9 cellular contexts compared by ENCODE assay signal in the genomic region with DNA sequence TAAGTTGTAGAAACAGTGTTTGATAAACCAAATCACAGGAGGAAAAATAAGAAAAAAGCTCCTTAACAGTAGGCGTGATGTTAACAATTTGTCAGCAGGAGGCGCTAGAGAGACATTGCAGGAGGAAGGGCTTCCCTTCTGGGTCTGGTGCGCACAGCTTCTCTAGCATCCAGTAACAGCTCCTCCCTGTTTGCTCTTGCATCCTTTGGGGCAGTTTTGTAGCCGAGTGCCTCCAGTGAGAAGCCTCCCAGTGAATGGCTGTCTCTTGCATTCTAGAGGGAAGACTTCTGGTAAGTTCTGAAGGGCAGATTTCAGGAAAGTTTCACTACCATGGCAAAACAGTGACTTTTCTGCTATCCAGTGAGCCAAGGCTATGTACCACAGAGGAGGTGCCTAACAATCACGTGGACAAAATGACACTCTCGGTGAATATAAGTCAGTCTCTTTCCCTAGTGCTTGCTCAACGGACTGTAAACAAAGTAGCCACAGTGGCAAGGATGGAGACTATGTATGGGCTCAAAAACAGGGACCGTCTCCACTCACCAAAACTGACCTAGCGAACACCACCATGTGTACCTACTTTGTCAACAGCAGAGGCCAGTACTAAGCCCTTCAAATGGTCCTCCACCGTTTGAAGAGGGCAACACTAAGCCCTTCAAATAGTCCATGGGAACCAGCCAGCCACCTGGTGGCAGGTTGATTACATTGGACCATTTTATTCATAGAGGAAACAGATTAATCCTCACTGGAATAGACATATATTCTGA. TPM values are rescaled to one million over a fixed set of nuclear protein-coding genes. Genes with fewer than 3 reads are reported as not detected.
A peak's percentile ranks its signal among the peaks of the same experiment; 100 is the strongest.
DNase-seq lines count a peak whose midpoint lies in the region; ATAC-seq, FAIRE-seq and TF ChIP-seq lines count a peak whose summit lies in the region.
"Had no signal": no experiment of that assay in that cellular context is flagged by ENCODE, and none has a peak within 500 bp of the region (broad histone marks: within the 10 kb centered on the region; RNA-seq: fewer than 3 reads in every experiment).

No MANE protein-coding gene starts in this region.

- no peak for TF ChIP-seq EP300 in gastroesophageal sphincter (IDR thresholded peaks at IDR 0.05)

- no peaks in the 10 kb centered on the region for H3K27me3 ChIP-seq in MG63
- no peaks in the 10 kb centered on the region for H3K27me3 ChIP-seq in gastroesophageal sphincter
- H3K27me3 ChIP-seq in pancreas, result no peaks in the 10 kb centered on the region
- no peaks in the 10 kb centered on the region for H3K27me3 ChIP-seq in vagina

- CTCF ChIA-PET in RWPE1 (lab: Yijun Ruan, JAX), result interaction anchor here (0.6 to 1.1 kb wide), 6 partner anchors 12 to 589 kb away, joined by 3 to 6 read pairs (median 3); no protein-coding TSS in a partner anchor

- POLR2A ChIA-PET in RWPE1 (lab: Yijun Ruan, JAX; ENCODE audit: low non-redundant PET), result no interaction called here

- TF ChIP-seq CTCF in RWPE1 (conservative IDR thresholded peaks at IDR 0.05; ENCODE audit: low read depth), result peak; percentile 70
- TF ChIP-seq CTCF in gastroesophageal sphincter (IDR thresholded peaks at IDR 0.05), result peak; percentile 77 to 85 (median 81)
- TF ChIP-seq CTCF in pancreas (IDR thresholded peaks at IDR 0.05), result peak; percentile 56 to 83 (median 82)
- peak; percentile 34 to 66 (median 59) for TF ChIP-seq CTCF in vagina (IDR thresholded peaks at IDR 0.05)

- intact Hi-C loops in pancreas (cut with DNase I), result loop anchor here in 1 of 3 donors (5.0 kb wide), 1 partner anchor 561 kb away; no protein-coding TSS in a partner anchor
- intact Hi-C loops in vagina (cut with DNase I), result no loop called here

- no peak overlapping the region for H3K4me3 ChIP-seq in MG63
- no peak overlapping the region for H3K4me3 ChIP-seq in gastroesophageal sphincter
- no peak overlapping the region for H3K4me3 ChIP-seq in pancreas
- H3K4me3 ChIP-seq in vagina, result no peak overlapping the region

- no peak overlapping the region for H3K27ac ChIP-seq in RWPE1
- no peak overlapping the region for H3K27ac ChIP-seq in gastroesophageal sphincter
- H3K27ac ChIP-seq in pancreas, result no peak overlapping the region
- H3K27ac ChIP-seq in vagina, result no peak overlapping the region

- no peak for TF ChIP-seq POLR2A in gastroesophageal sphincter (IDR thresholded peaks at IDR 0.05)
- no peak for TF ChIP-seq POLR2A in vagina (IDR thresholded peaks at IDR 0.05)

- WGBS in gastroesophageal sphincter (ENCODE audit: low coverage in 1 of 2), 2 donors, result 9 to 23% methylated on average over 6 of the region's 10 CpGs
- 26 to 32% methylated on average over 10 of the region's 10 CpGs for WGBS in pancreas, 2 donors

- H3K9me3 ChIP-seq in MG63 (no peaks in the 10 kb centered on the region), gastroesophageal sphincter (peaks cover 0 to 5% (median 0%) of the 10 kb centered on the region in 3 donors), pancreas (no peaks in the 10 kb centered on the region), vagina (no peaks in the 10 kb centered on the region)

- H3K4me1 ChIP-seq in gastroesophageal sphincter, result peaks cover 0 to 4% (median 0%) of the 10 kb centered on the region in 3 donors
- H3K4me1 ChIP-seq in pancreas, result peaks cover 0 to 4% (median 0%) of the 10 kb centered on the region in 3 donors
- no peaks in the 10 kb centered on the region for H3K4me1 ChIP-seq in vagina

- H3K36me3 ChIP-seq in MG63 (no peaks in the 10 kb centered on the region), gastroesophageal sphincter (no peaks in the 10 kb centered on the region), pancreas (no peaks in the 10 kb centered on the region), vagina (no peaks in the 10 kb centered on the region)

- FAIRE-seq in pancreas (lab: Jason Lieb, UNC), result no peak
- FAIRE-seq: colon had no signal

- ATAC-seq in GM21737 (IDR thresholded peaks at IDR 0.05; ENCODE audit: unreplicated experiment), result peak; percentile 77
- peak; percentile 74 for ATAC-seq in gastroesophageal sphincter
- peak; percentile 77 to 96 (median 90) for ATAC-seq in pancreas

- peak; percentile 88 for DNase-seq in DMS53 treated with DMSO at 0.1 percent for 48 hours (lab: John Stamatoyannopoulos, UW; ENCODE audit: unreplicated experiment)
- peak; percentile 19 for DNase-seq in MG63
- no peak for DNase-seq in RWPE1 (ENCODE audit: low spot score)
- DNase-seq in activated effector memory CD4-positive, alpha-beta T cell treated with anti-CD3 and anti-CD28 coated beads, Interleukin-2, amount 50 U/mL, for 16 hours, result peak; percentile 81
- peak in 4 of 6 donors; percentile 39 to 56 (median 50) for DNase-seq in pancreas
- DNase-seq in vagina (ENCODE audit: extremely low spot score in 2 of 2), result no peak

RNA-seq across cellular contexts. Expression of a gene that starts 9.6 kb away (rescaled TPM):
- total RNA-seq in MG63 (2014; rRNA removed; shearing (Covaris generic); ENCODE audit: low replicate concordance), result 0.10 and 0.25 TPM in 2 replicates
- total RNA-seq in gastroesophageal sphincter (1 to 10 TPM; 2.2 to 4.1 (median 3.1) TPM), pancreas (1 to 10 TPM; 2.1 to 3.8 (median 2.4) TPM), vagina (0.98 TPM)
- polyA plus RNA-seq in pancreas, result 1 to 10 TPM; 1.2 to 2.7 TPM

RNA-seq across cellular contexts. Expression of a gene that starts 42.6 kb away (rescaled TPM):
- total RNA-seq in MG63 (2014; rRNA removed; shearing (Covaris generic); ENCODE audit: low replicate concordance), result 13.1 and 15.2 TPM in 2 replicates
- total RNA-seq in gastroesophageal sphincter, result 10 to 100 TPM; 39.5 to 67.1 (median 43.4) TPM
- total RNA-seq in pancreas, result 10 to 100 TPM; 17.3 to 37.8 (median 25.3) TPM
- polyA plus RNA-seq in pancreas, result 10 to 100 TPM in 1 of 2 donors, 1 to 10 TPM in 1; 7.5 to 15.9 TPM
- total RNA-seq in vagina, result 24.8 TPM

Comparison
In these comparisons a context has a peak if more than half of its experiments do, and no peak if none do; other contexts are left out.
1. DNase-seq: peak in DMS53 treated with DMSO at 0.1 percent for 48 hours (single experiment), MG63 (single experiment), activated effector memory CD4-positive, alpha-beta T cell treated with anti-CD3 and anti-CD28 coated beads, Interleukin-2, amount 50 U/mL, for 16 hours (single experiment) and pancreas (4 of 6); none in RWPE1 (single experiment) and vagina (0 of 2).
2. Peak in every context shown above with its lines, with median percentiles within 50 percentile points of each other: ATAC-seq and CTCF ChIP-seq.